Comparison of ENCODE assay signal across 7 cellular contexts in the genomic region with DNA sequence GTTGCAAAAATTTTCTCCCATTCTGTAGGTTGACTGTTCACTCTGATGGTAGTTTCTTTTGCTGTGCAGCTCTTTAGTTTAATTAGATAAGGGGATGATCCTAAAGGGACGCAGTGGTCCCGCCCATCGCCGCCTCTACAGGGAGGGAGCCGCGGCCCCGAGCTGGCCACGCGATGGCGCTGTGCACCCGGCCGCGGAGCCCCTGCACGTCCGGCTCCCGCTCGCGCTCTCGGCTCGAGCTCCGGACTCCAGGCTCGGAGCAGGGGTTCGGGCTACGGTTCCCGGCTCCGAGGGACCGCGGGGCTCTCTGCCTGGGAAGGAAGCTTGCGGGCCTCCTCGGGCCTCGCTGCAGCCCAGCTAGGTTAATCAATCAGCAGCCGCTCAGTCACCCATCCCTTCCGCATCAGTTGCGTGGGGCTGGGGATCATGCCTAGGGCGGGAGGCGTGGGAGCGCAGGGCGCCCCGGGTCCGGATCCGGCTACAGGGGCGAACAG.
DNase-seq lines count a peak whose midpoint lies in the region; ATAC-seq and TF ChIP-seq lines count a peak whose summit lies in the region.

No MANE protein-coding gene starts in this region.

- in situ Hi-C loops in T47D (cut with HindIII; ENCODE audit: low pct_unique_long_range_greater_than_20kb, low sequenced_read_pairs): no loop called here

- TF ChIP-seq CTCF in VCaP (conservative IDR thresholded peaks at IDR 0.05): peak; percentile 75

- peak; percentile 65 to 72 for DNase-seq in T47D (ENCODE audit: low read depth in 1 of 2, low spot score in 1 of 2)
- peak; percentile 64 for DNase-seq in iris pigment epithelial cell (ENCODE audit: low read depth)
- peak; percentile 31 to 51 for DNase-seq in stimulated activated CD4-positive, alpha-beta T cell treated with anti-CD3 and anti-CD28 coated beads, Interleukin-12 subunit alpha, Interleukin-12 subunit beta, amount 100 ng/mL, for 24 hours (ENCODE audit: low read depth in 2 of 2)
- DNase-seq in cerebellar nuclear complex (lab: John Stamatoyannopoulos, UW): no peak

- peak; percentile 95 for ATAC-seq in GM19023 (IDR thresholded peaks at IDR 0.05; ENCODE audit: unreplicated experiment)
- peak; percentile 96 for ATAC-seq in HG03175 (IDR thresholded peaks at IDR 0.05; ENCODE audit: unreplicated experiment)

- H3K27ac ChIP-seq in VCaP: no peak overlapping the region

Comparison
In these comparisons a context has a peak if more than half of its experiments do, and no peak if none do; other contexts are left out.
1. DNase-seq: peak in T47D (2 of 2), iris pigment epithelial cell (single experiment) and stimulated activated CD4-positive, alpha-beta T cell treated with anti-CD3 and anti-CD28 coated beads, Interleukin-12 subunit alpha, Interleukin-12 subunit beta, amount 100 ng/mL, for 24 hours (2 of 2); none in cerebellar nuclear complex (0 of 2).